ENCODE assay signal across 1 cellular context in genomic region chr10:23096814-23097549, GRCh38.
TF ChIP-seq lines count a peak whose summit lies in the region.

No MANE protein-coding gene starts in this region.

TF ChIP-seq in endothelial cell of umbilical vein, 7 proteins besides CTCF, POLR2A, EP300 and RAD21:
- TF ChIP-seq GATA2 (IDR thresholded peaks at IDR 0.05; ENCODE audit: insufficient read depth, insufficient read length, low read depth, low read length), result no peak
- TF ChIP-seq FOS (IDR thresholded peaks at IDR 0.05; ENCODE audit: borderline replicate concordance, insufficient read depth, low read length), result no peak
- no peak for TF ChIP-seq EZH2 (IDR thresholded peaks at IDR 0.05; ENCODE audit: borderline replicate concordance, low read depth, low read length, severe bottlenecking)
- TF ChIP-seq MYC (IDR thresholded peaks at IDR 0.05; ENCODE audit: low read depth, low read length), result no peak
- TF ChIP-seq JUN (IDR thresholded peaks at IDR 0.05; ENCODE audit: borderline replicate concordance, insufficient read depth, insufficient read length, low read depth), result no peak
- no peak for TF ChIP-seq MAX (IDR thresholded peaks at IDR 0.05; ENCODE audit: insufficient read depth, insufficient read length)
